Comparison of ENCODE assay signal across 23 cellular contexts in the genomic region with DNA sequence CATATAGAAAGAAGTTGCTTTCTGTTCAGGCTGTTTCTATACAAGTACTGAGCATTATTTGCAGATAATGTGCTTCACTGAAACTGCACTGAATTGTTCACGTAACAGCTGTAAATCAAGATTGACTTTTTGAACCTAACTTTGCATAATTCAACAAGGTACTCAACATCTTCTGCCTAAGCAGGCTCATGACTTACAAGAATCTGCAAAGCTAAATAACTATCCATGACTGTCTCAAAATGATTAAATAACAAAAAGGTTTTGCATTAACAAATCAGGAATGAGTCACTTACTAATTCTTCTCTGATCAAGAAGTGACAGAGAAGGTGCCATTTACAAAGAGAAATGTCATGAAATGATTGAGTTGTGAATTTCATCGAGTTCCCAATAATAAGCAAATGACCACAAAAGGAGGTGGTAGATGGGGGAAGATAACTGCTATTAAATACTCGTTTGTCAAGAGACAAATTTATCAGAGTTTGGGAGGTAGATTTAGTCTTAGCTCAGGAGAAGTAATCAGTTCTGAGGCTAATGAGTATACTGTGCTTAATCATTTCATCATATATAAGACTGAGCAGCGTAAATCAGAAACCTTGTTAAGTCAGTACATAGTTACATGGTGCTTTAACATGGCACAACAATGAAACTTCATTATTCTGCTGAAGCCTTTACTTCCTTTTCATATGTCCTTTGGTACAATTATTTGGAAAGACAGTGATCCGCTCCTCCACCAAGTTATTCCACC.
"Had no signal": no experiment of that assay in that cellular context is flagged by ENCODE, and none has a peak within 500 bp of the region (broad histone marks: within the 10 kb centered on the region; RNA-seq: fewer than 3 reads in every experiment).

No MANE protein-coding gene starts in this region.

- H3K4me1 Mint-ChIP-seq: naive B cell, neural crest cell had no signal

- H3K4me3 Mint-ChIP-seq: dendritic cell treated with granulocyte-macrophage colony-stimulating factor and Interleukin-4, amounts not matched to agents 40 ng/mL and 50 ng/mL, for 4 days; effector memory CD8-positive, alpha-beta T cell; naive B cell; neural crest cell had no signal

- H3K4me1 ChIP-seq: lower lobe of right lung, suprapubic skin, thyroid gland, upper lobe of left lung, uterus had no signal

- FAIRE-seq: colon, kidney, small intestine had no signal

- H3K27ac Mint-ChIP-seq: dendritic cell treated with granulocyte-macrophage colony-stimulating factor and Interleukin-4, amounts not matched to agents 40 ng/mL and 50 ng/mL, for 4 days; effector memory CD8-positive, alpha-beta T cell; naive B cell had no signal

- H3K27me3 ChIP-seq: esophagus squamous epithelium, ovary, suprapubic skin, thyroid gland, upper lobe of left lung, uterus had no signal

- H3K36me3 Mint-ChIP-seq: naive B cell had no signal

- H3K27ac ChIP-seq: epithelial cell of prostate, esophagus squamous epithelium, left ventricle myocardium inferior, lower lobe of right lung, ovary, suprapubic skin, thyroid gland, upper lobe of left lung, uterus had no signal

- H3K9me3 ChIP-seq: esophagus squamous epithelium, left ventricle myocardium inferior, lower lobe of right lung, ovary, suprapubic skin, thyroid gland, upper lobe of left lung, uterus had no signal

- H3K36me3 ChIP-seq: esophagus squamous epithelium, left ventricle myocardium inferior, lower lobe of right lung, ovary, suprapubic skin, thyroid gland, upper lobe of left lung, uterus had no signal

- H3K27me3 Mint-ChIP-seq: dendritic cell treated with granulocyte-macrophage colony-stimulating factor and Interleukin-4, amounts not matched to agents 40 ng/mL and 50 ng/mL, for 4 days; effector memory CD8-positive, alpha-beta T cell; naive B cell had no signal

- ATAC-seq: effector memory CD8-positive, alpha-beta T cell; left cardiac atrium; lower lobe of right lung; right cardiac atrium; stimulated activated naive CD8-positive, alpha-beta T cell treated with anti-CD3 and anti-CD28 coated beads, Interleukin-15, Interleukin-2, amounts not matched to agents 100 U/mL and 50 U/mL, for 24 hours had no signal

- H3K4me3 ChIP-seq: esophagus squamous epithelium, left ventricle myocardium inferior, lower lobe of right lung, ovary, suprapubic skin, thyroid gland, upper lobe of left lung, uterus had no signal

- DNase-seq: effector memory CD8-positive, alpha-beta T cell; esophagus squamous epithelium; foreskin fibroblast; kidney; left cardiac atrium; left ventricle myocardium inferior; lower lobe of right lung; mesenchymal stem cell; naive B cell; nucleus accumbens; ovary; right cardiac atrium; small intestine; stimulated activated CD4-positive, alpha-beta T cell treated with anti-CD3 and anti-CD28 coated beads, Interleukin-12 subunit alpha, Interleukin-12 subunit beta, amount 100 ng/mL, for 4 hours; stimulated activated naive CD8-positive, alpha-beta T cell treated with anti-CD3 and anti-CD28 coated beads, Interleukin-15, Interleukin-2, amounts not matched to agents 100 U/mL and 50 U/mL, for 24 hours; thyroid gland; upper lobe of left lung; uterus had no signal
